ENCODE assay signal across 11 cellular contexts in the genomic region with DNA sequence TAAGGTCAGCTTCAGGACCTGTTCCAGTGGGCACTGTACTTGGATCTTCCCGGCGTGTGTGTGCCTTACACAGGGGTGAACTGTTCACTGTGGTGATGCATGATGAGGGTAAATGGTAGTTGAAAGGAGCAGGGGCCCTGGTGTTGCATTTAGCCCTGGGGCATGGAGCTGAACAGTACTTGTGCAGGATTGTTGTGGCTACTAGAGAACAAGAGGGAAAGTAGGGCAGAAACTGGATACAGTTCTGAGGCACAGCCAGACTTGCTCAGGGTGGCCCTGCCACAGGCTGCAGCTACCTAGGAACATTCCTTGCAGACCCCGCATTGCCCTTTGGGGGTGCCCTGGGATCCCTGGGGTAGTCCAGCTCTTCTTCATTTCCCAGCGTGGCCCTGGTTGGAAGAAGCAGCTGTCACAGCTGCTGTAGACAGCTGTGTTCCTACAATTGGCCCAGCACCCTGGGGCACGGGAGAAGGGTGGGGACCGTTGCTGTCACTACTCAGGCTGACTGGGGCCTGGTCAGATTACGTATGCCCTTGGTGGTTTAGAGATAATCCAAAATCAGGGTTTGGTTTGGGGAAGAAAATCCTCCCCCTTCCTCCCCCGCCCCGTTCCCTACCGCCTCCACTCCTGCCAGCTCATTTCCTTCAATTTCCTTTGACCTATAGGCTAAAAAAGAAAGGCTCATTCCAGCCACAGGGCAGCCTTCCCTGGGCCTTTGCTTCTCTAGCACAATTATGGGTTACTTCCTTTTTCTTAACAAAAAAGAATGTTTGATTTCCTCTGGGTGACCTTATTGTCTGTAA.
DNase-seq lines count a peak whose midpoint lies in the region; ATAC-seq and TF ChIP-seq lines count a peak whose summit lies in the region.
"Had no signal": no experiment of that assay in that cellular context is flagged by ENCODE, and none has a peak within 500 bp of the region (broad histone marks: within the 10 kb centered on the region; RNA-seq: fewer than 3 reads in every experiment).

No MANE protein-coding gene starts in this region.

- WGBS in heart left ventricle, 4 donors, result 41 to 48% (median 44%) methylated on average over 10 of the region's 10 CpGs

- ATAC-seq in heart left ventricle, result peak; percentile 44 to 85 (median 80)
- ATAC-seq in stimulated activated naive B cell treated with anti-CD40 and anti-IgM and Interleukin-4, amounts not matched to agents 10 μg/mL and 1 μg/mL and 100 μg/mL, for 72 hours (replicated peaks), result peak; percentile 42 to 60

- no peaks in the 10 kb centered on the region for H3K9me3 Mint-ChIP-seq in stimulated activated naive B cell treated with anti-CD40 and anti-IgM and Interleukin-4, amounts not matched to agents 10 μg/mL and 1 μg/mL and 100 μg/mL, for 72 hours
- H3K9me3 Mint-ChIP-seq: activated T-helper 1 cell treated with anti-CD3 and anti-CD28 coated beads, Interleukin-12 subunit alpha, Interleukin-12 subunit beta, Interleukin-2, Interleukin-4 antibody, amounts not matched to agents 30 ng/mL and 10 ng/mL and 1 ng/mL, durations not matched to agents 14 hours and 24 hours and 36 hours had no signal

- no peaks in the 10 kb centered on the region for H3K36me3 Mint-ChIP-seq in stimulated activated naive B cell treated with anti-CD40 and anti-IgM and Interleukin-4, amounts not matched to agents 10 μg/mL and 1 μg/mL and 100 μg/mL, for 72 hours

- no peaks in the 10 kb centered on the region for H3K27me3 Mint-ChIP-seq in stimulated activated naive B cell treated with anti-CD40 and anti-IgM and Interleukin-4, amounts not matched to agents 10 μg/mL and 1 μg/mL and 100 μg/mL, for 72 hours

- intact Hi-C loops in heart left ventricle (cut with DNase I), result no loop called here

- no peak for TF ChIP-seq CTCF in heart left ventricle (IDR thresholded peaks at IDR 0.05)
- TF ChIP-seq CTCF in GM13977 (IDR thresholded peaks at IDR 0.05; ENCODE audit: extremely low read depth, insufficient read depth, missing control alignments), result no peak

- TF ChIP-seq POLR2A in heart left ventricle (IDR thresholded peaks at IDR 0.05), result no peak

- no peak overlapping the region for H3K4me3 Mint-ChIP-seq in stimulated activated naive B cell treated with anti-CD40 and anti-IgM and Interleukin-4, amounts not matched to agents 10 μg/mL and 1 μg/mL and 100 μg/mL, for 72 hours
- H3K4me3 Mint-ChIP-seq: activated T-helper 1 cell treated with anti-CD3 and anti-CD28 coated beads, Interleukin-12 subunit alpha, Interleukin-12 subunit beta, Interleukin-2, Interleukin-4 antibody, amounts not matched to agents 30 ng/mL and 10 ng/mL and 1 ng/mL, durations not matched to agents 14 hours and 24 hours and 36 hours had no signal

- peak; percentile 67 for DNase-seq in HS-5 (ENCODE audit: low read depth)
- DNase-seq in SJCRH30, result peak; percentile 95 to 97
- DNase-seq in heart left ventricle, result peak; percentile 39 to 80 (median 60)
- DNase-seq in stimulated activated naive B cell treated with anti-CD40 and anti-IgM and Interleukin-4, amounts not matched to agents 10 μg/mL and 1 μg/mL and 100 μg/mL, for 72 hours, result no peak
- no peak for DNase-seq in NCI-H446 treated with DMSO at 0.1 percent for 48 hours (lab: John Stamatoyannopoulos, UW)
- no peak for DNase-seq in NCI-H1048 (lab: John Stamatoyannopoulos, UW)
- DNase-seq in GM13977 (ENCODE audit: low spot score), result no peak
- DNase-seq in foreskin melanocyte, result no peak

- no peaks in the 10 kb centered on the region for H3K9me3 ChIP-seq in SJCRH30 (replicated peaks)
- H3K9me3 ChIP-seq in heart left ventricle, result no peaks in the 10 kb centered on the region

- H3K27ac ChIP-seq in SJCRH30 (peak overlapping the region; percentile 70), heart left ventricle (peak overlapping the region in 10 of 12 donors; percentile 4 to 68 (median 50))
- H3K27ac ChIP-seq: parathyroid adenoma, SJSA1 had no signal

- no peaks in the 10 kb centered on the region for H3K36me3 ChIP-seq in SJCRH30
- H3K36me3 ChIP-seq in heart left ventricle, result no peaks in the 10 kb centered on the region
- H3K36me3 ChIP-seq: SJSA1 had no signal

- H3K4me1 ChIP-seq in SJCRH30 (peaks cover 44% of the 10 kb centered on the region), heart left ventricle (peaks cover 0 to 29% (median 14%) of the 10 kb centered on the region in 12 donors)
- H3K4me1 ChIP-seq: parathyroid adenoma had no signal

- in situ Hi-C loops in GM13977 (cut with MboI; ENCODE audit: low pct_unique_long_range_greater_than_20kb, low sequenced_read_pairs, unreplicated experiment), result no loop called here

- H3K4me3 ChIP-seq in SJCRH30 (peak overlapping the region; percentile 22; the same call in 1 of the 2 replicates), heart left ventricle (no peak overlapping the region)
- H3K4me3 ChIP-seq: SJSA1 had no signal

- H3K4me1 Mint-ChIP-seq in stimulated activated naive B cell treated with anti-CD40 and anti-IgM and Interleukin-4, amounts not matched to agents 10 μg/mL and 1 μg/mL and 100 μg/mL, for 72 hours, result peaks cover 0 to 5% of the 10 kb centered on the region in 2 donors

- no peak overlapping the region for H3K27ac Mint-ChIP-seq in stimulated activated naive B cell treated with anti-CD40 and anti-IgM and Interleukin-4, amounts not matched to agents 10 μg/mL and 1 μg/mL and 100 μg/mL, for 72 hours
- H3K27ac Mint-ChIP-seq: activated T-helper 1 cell treated with anti-CD3 and anti-CD28 coated beads, Interleukin-12 subunit alpha, Interleukin-12 subunit beta, Interleukin-2, Interleukin-4 antibody, amounts not matched to agents 30 ng/mL and 10 ng/mL and 1 ng/mL, durations not matched to agents 14 hours and 24 hours and 36 hours had no signal

- H3K27me3 ChIP-seq in SJCRH30, result no peaks in the 10 kb centered on the region
- H3K27me3 ChIP-seq in heart left ventricle, result no peaks in the 10 kb centered on the region
- H3K27me3 ChIP-seq: SJSA1 had no signal

Comparison
In these comparisons a context has a peak if more than half of its experiments do, and no peak if none do; other contexts are left out.
1. DNase-seq: peak in HS-5 (single experiment), SJCRH30 (2 of 2) and heart left ventricle (5 of 5); none in stimulated activated naive B cell treated with anti-CD40 and anti-IgM and Interleukin-4, amounts not matched to agents 10 μg/mL and 1 μg/mL and 100 μg/mL, for 72 hours (single experiment), NCI-H446 treated with DMSO at 0.1 percent for 48 hours (single experiment), NCI-H1048 (single experiment), GM13977 (single experiment) and foreskin melanocyte (single experiment).